In the genomic region with DNA sequence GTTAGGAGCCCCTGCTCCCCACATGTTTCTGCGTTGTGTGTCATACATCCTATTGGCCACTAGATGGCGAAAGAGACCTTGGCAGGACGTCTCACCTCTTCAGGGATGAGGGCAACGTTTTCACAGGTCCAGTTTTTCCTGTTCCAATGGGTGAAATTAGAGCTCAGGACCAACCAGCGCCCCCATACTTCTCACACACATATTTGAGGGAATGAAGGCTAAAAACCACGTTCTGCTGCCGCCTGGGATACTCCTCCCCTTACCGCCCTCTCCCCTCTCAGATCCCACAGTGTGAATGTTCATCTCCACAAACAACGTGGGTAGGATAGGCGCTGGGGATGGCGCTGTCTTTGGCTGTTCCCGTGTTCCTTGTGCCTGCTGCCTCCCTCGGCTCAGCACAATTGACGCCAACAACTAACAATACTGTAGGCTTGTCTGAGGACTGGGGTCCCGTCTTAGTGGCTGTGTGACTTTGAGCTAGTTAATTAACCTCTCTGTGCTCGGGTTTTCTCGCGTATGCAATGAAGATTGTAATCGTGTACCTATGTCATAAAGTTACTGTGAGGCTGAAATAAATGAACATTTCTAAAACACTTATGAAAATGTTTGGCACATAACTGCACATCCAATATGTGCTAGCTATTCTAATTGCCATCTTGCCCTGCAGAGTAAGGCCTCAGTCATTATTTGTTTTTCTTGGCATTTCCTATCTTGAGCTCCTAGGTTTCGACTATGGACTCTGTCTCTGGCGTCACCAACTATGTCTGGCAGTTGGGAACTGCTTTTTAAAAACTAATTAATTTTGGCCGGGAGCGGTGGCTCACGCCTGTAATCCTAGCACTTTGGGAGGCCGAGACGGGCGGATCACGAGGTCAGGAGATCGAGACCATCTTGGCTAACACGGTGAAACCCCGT, we compare ENCODE assay signal across 8 cellular contexts.
A peak's percentile ranks its signal among the peaks of the same experiment; 100 is the strongest.
DNase-seq lines count a peak whose midpoint lies in the region; ATAC-seq and TF ChIP-seq lines count a peak whose summit lies in the region.

No MANE protein-coding gene starts in this region.

- peak overlapping the region; percentile 61 for H3K27ac Mint-ChIP-seq in type B pancreatic cell

- H3K27ac ChIP-seq in KMS-11 (no peak overlapping the region), SJCRH30 (no peak overlapping the region)

- H3K27me3 Mint-ChIP-seq in type B pancreatic cell, result no peaks in the 10 kb centered on the region

- H3K36me3 Mint-ChIP-seq in type B pancreatic cell, result no peaks in the 10 kb centered on the region

- TF ChIP-seq CTCF in KMS-11 (conservative IDR thresholded peaks at IDR 0.05; ENCODE audit: low read depth, low read length) (peak; percentile 84), type B pancreatic cell (conservative IDR thresholded peaks at IDR 0.05) (peak; percentile 94)

- peak overlapping the region; percentile 39; the same call in 1 of the 2 replicates for H3K9ac ChIP-seq in KMS-11

- DNase-seq in SIG-M5 treated with dmso at 0.1 percent for 504 hours (lab: John Stamatoyannopoulos, UW; ENCODE audit: unreplicated experiment) (peak; percentile 58), SIG-M5 (lab: John Stamatoyannopoulos, UW) (no peak), SJCRH30 (peak; percentile 43 to 76), left lobe of liver (ENCODE audit: low spot score) (no peak), type B pancreatic cell (ENCODE audit: extremely low spot score, unreplicated experiment) (no peak)
- DNase-seq in central memory CD4-positive, alpha-beta T cell, result peak; percentile 44

- no peaks in the 10 kb centered on the region for H3K27me3 ChIP-seq in KMS-11 (ENCODE audit: insufficient read depth, low read depth)
- no peaks in the 10 kb centered on the region for H3K27me3 ChIP-seq in SJCRH30

- peaks cover 5% of the 10 kb centered on the region for H3K4me1 Mint-ChIP-seq in type B pancreatic cell (ENCODE audit: unreplicated experiment)

- ATAC-seq in GM21423 (IDR thresholded peaks at IDR 0.05; ENCODE audit: unreplicated experiment) (peak; percentile 76), left lobe of liver (peak; percentile 91)

- H3K4me3 ChIP-seq in KMS-11 (IDR thresholded peaks at IDR 0.05; ENCODE audit: insufficient read depth, low read depth, low read length), result no peak overlapping the region
- no peak overlapping the region for H3K4me3 ChIP-seq in SJCRH30

- no peaks in the 10 kb centered on the region for H3K79me2 ChIP-seq in KMS-11 (ENCODE audit: insufficient read depth, low read depth)

- no peaks in the 10 kb centered on the region for H3K9me3 Mint-ChIP-seq in type B pancreatic cell

- peak overlapping the region; percentile 31 for H3K4me3 Mint-ChIP-seq in type B pancreatic cell

- H3K9me3 ChIP-seq in SJCRH30 (replicated peaks), result no peaks in the 10 kb centered on the region

- peak overlapping the region; percentile 50; the same call in 1 of the 2 replicates for H3K4me2 ChIP-seq in KMS-11

- peak overlapping the region; percentile 83 for H2AFZ ChIP-seq in KMS-11 (ENCODE audit: low read depth)

- H3K36me3 ChIP-seq in KMS-11 (ENCODE audit: insufficient read depth), result no peaks in the 10 kb centered on the region
- no peaks in the 10 kb centered on the region for H3K36me3 ChIP-seq in SJCRH30

- H4K20me1 ChIP-seq in KMS-11 (ENCODE audit: insufficient read depth), result no peaks in the 10 kb centered on the region

- H3K4me1 ChIP-seq in KMS-11 (ENCODE audit: low read depth, poor library complexity, severe bottlenecking), result no peaks in the 10 kb centered on the region
- no peaks in the 10 kb centered on the region for H3K4me1 ChIP-seq in SJCRH30

Comparison
In these comparisons a context has a peak if more than half of its experiments do, and no peak if none do; other contexts are left out.
1. DNase-seq: peak in SIG-M5 treated with dmso at 0.1 percent for 504 hours (single experiment), SJCRH30 (2 of 2) and central memory CD4-positive, alpha-beta T cell (single experiment); none in SIG-M5 (single experiment), left lobe of liver (single experiment) and type B pancreatic cell (single experiment).